Comparison of ENCODE assay signal across 38 cellular contexts in genomic region chr7:6123843-6124242, GRCh38.
"Had no signal": no experiment of that assay in that cellular context is flagged by ENCODE, and none has a peak within 500 bp of the region (broad histone marks: within the 10 kb centered on the region; RNA-seq: fewer than 3 reads in every experiment).

No MANE protein-coding gene starts in this region.

- H3K4me3 ChIP-seq: adrenal gland, ascending aorta, body of pancreas, breast epithelium, cardiac muscle cell had no signal

- H3K36me3 ChIP-seq: breast epithelium had no signal

- H3K9me3 Mint-ChIP-seq: activated T-helper 17 cell treated with anti-CD3 and anti-CD28 coated beads, Interleukin-2, amount 50 U/mL, for 72 hours had no signal

- H3K9me3 ChIP-seq: body of pancreas had no signal

- H3K27me3 ChIP-seq: adrenal gland, ascending aorta, body of pancreas, brain microvascular endothelial cell, breast epithelium, cardiac muscle cell had no signal

- H3K4me1 Mint-ChIP-seq: activated naive CD4-positive, alpha-beta T cell treated with anti-CD3 and anti-CD28 coated beads, Interleukin-2, amount 10 ng/mL, durations not matched to agents 7 days and 5 days; activated naive CD8-positive, alpha-beta T cell treated with anti-CD3 and anti-CD28 coated beads, Interleukin-2, amount 10 ng/mL, durations not matched to agents 7 days and 5 days; activated naive CD8-positive, alpha-beta T cell treated with anti-CD3 and anti-CD28 coated beads, Interleukin-2, amount 50 U/mL, for 24 hours; activated T-helper 17 cell treated with anti-CD3 and anti-CD28 coated beads, Interleukin-2, amount 50 U/mL, for 72 hours; brain had no signal

- H3K27ac ChIP-seq: adrenal gland, ascending aorta, body of pancreas, brain microvascular endothelial cell, breast epithelium, cardiac muscle cell had no signal

- H3K4me1 ChIP-seq: ascending aorta, body of pancreas, breast epithelium had no signal

- H3K27me3 Mint-ChIP-seq: activated naive CD4-positive, alpha-beta T cell treated with anti-CD3 and anti-CD28 coated beads, Interleukin-2, amount 10 ng/mL, durations not matched to agents 7 days and 5 days; activated naive CD4-positive, alpha-beta T cell treated with anti-CD3 and anti-CD28 coated beads, Interleukin-2, amount 50 U/mL, for 24 hours; activated naive CD8-positive, alpha-beta T cell; activated naive CD8-positive, alpha-beta T cell treated with anti-CD3 and anti-CD28 coated beads for 36 hours; activated naive CD8-positive, alpha-beta T cell treated with anti-CD3 and anti-CD28 coated beads, Interleukin-2, amount 10 ng/mL, durations not matched to agents 7 days and 5 days; activated naive CD8-positive, alpha-beta T cell treated with anti-CD3 and anti-CD28 coated beads, Interleukin-2, amount 50 U/mL, for 24 hours; activated T-cell treated with anti-CD3 and anti-CD28 coated beads, Interleukin-2, amount 50 U/mL, for 24 hours; activated T-helper 17 cell treated with anti-CD3 and anti-CD28 coated beads, Interleukin-2, amount 50 U/mL, for 72 hours; central memory CD8-positive, alpha-beta T cell had no signal

- H3K4me3 Mint-ChIP-seq: activated naive CD4-positive, alpha-beta T cell treated with anti-CD3 and anti-CD28 coated beads for 36 hours; activated naive CD4-positive, alpha-beta T cell treated with anti-CD3 and anti-CD28 coated beads, Interleukin-2, amount 10 ng/mL, durations not matched to agents 7 days and 5 days; activated naive CD4-positive, alpha-beta T cell treated with anti-CD3 and anti-CD28 coated beads, Interleukin-2, amount 50 U/mL, for 24 hours; activated naive CD8-positive, alpha-beta T cell; activated naive CD8-positive, alpha-beta T cell treated with anti-CD3 and anti-CD28 coated beads for 36 hours; activated naive CD8-positive, alpha-beta T cell treated with anti-CD3 and anti-CD28 coated beads, Interleukin-2, amount 10 ng/mL, durations not matched to agents 7 days and 5 days; activated naive CD8-positive, alpha-beta T cell treated with anti-CD3 and anti-CD28 coated beads, Interleukin-2, amount 50 U/mL, for 24 hours; activated T-cell treated with anti-CD3 and anti-CD28 coated beads, Interleukin-2, amount 50 U/mL, for 24 hours; activated T-cell treated with anti-CD3 and anti-CD28 coated beads, Interleukin-2, amount 50 U/mL, for 4 hours; activated T-cell treated with anti-CD3 and anti-CD28 coated beads, Interleukin-2, amount 50 U/mL, for 72 hours; activated T-helper 1 cell treated with anti-CD3 and anti-CD28 coated beads, Interleukin-12 subunit alpha, Interleukin-12 subunit beta, Interleukin-2, Interleukin-4 antibody, amounts not matched to agents 30 ng/mL and 10 ng/mL and 1 ng/mL, durations not matched to agents 14 hours and 24 hours and 36 hours; activated T-helper 17 cell treated with anti-CD3 and anti-CD28 coated beads, Interleukin-2, amount 50 U/mL, for 72 hours; brain; central memory CD8-positive, alpha-beta T cell had no signal

- H3K27ac Mint-ChIP-seq: activated naive CD4-positive, alpha-beta T cell treated with anti-CD3 and anti-CD28 coated beads for 36 hours; activated naive CD4-positive, alpha-beta T cell treated with anti-CD3 and anti-CD28 coated beads, Interleukin-2, amount 10 ng/mL, durations not matched to agents 7 days and 5 days; activated naive CD4-positive, alpha-beta T cell treated with anti-CD3 and anti-CD28 coated beads, Interleukin-2, amount 50 U/mL, for 24 hours; activated naive CD4-positive, alpha-beta T cell treated with anti-CD3 and anti-CD28 coated beads, Interleukin-2, amount 50 U/mL, for 72 hours; activated naive CD8-positive, alpha-beta T cell; activated naive CD8-positive, alpha-beta T cell treated with anti-CD3 and anti-CD28 coated beads for 36 hours; activated naive CD8-positive, alpha-beta T cell treated with anti-CD3 and anti-CD28 coated beads, Interleukin-2, amount 10 ng/mL, durations not matched to agents 7 days and 5 days; activated naive CD8-positive, alpha-beta T cell treated with anti-CD3 and anti-CD28 coated beads, Interleukin-2, amount 50 U/mL, for 24 hours; activated T-cell treated with anti-CD3 and anti-CD28 coated beads, Interleukin-2, amount 50 U/mL, for 24 hours; activated T-cell treated with anti-CD3 and anti-CD28 coated beads, Interleukin-2, amount 50 U/mL, for 72 hours; activated T-helper 1 cell treated with anti-CD3 and anti-CD28 coated beads, Interleukin-12 subunit alpha, Interleukin-12 subunit beta, Interleukin-2, Interleukin-4 antibody, amounts not matched to agents 30 ng/mL and 10 ng/mL and 1 ng/mL, durations not matched to agents 14 hours and 24 hours and 36 hours; activated T-helper 17 cell treated with anti-CD3 and anti-CD28 coated beads, Interleukin-2, amount 50 U/mL, for 72 hours; activated T-helper 2 cell treated with anti-CD3 and anti-CD28 coated beads, Interferon-gamma antibody, Interleukin-2, Interleukin-4, amounts not matched to agents 10 μg/mL and 5 μg/mL and 100 μg/mL, durations not matched to agents 14 hours and 24 hours and 36 hours; brain had no signal

- DNase-seq: activated effector memory CD4-positive, alpha-beta T cell treated with anti-CD3 and anti-CD28 coated beads, Interleukin-2, amount 50 U/mL, for 16 hours; activated effector memory CD4-positive, alpha-beta T cell treated with Interleukin-2 at 50 U/mL for 16 hours; activated gamma-delta T cell; activated gamma-delta T cell treated with Interleukin-2 at 50 U/mL for 16 hours; activated naive CD4-positive, alpha-beta T cell; activated naive CD4-positive, alpha-beta T cell treated with anti-CD3 and anti-CD28 coated beads for 36 hours; activated naive CD4-positive, alpha-beta T cell treated with anti-CD3 and anti-CD28 coated beads, Interleukin-2, amount 10 ng/mL, durations not matched to agents 7 days and 5 days; activated naive CD4-positive, alpha-beta T cell treated with anti-CD3 and anti-CD28 coated beads, Interleukin-2, amount 50 U/mL, for 16 hours; activated naive CD4-positive, alpha-beta T cell treated with Interleukin-2 at 50 U/mL for 16 hours; activated naive CD8-positive, alpha-beta T cell treated with anti-CD3 and anti-CD28 coated beads for 36 hours; activated naive CD8-positive, alpha-beta T cell treated with anti-CD3 and anti-CD28 coated beads, Interleukin-2, amount 10 ng/mL, durations not matched to agents 7 days and 5 days; activated naive CD8-positive, alpha-beta T cell treated with anti-CD3 and anti-CD28 coated beads, Interleukin-2, amount 50 U/mL, for 24 hours; activated T-cell treated with anti-CD3 and anti-CD28 coated beads for 4 hours; activated T-cell treated with anti-CD3 and anti-CD28 coated beads, Interleukin-2, amount 50 U/mL, for 1 hour; activated T-cell treated with anti-CD3 and anti-CD28 coated beads, Interleukin-2, amount 50 U/mL, for 24 hours; activated T-cell treated with anti-CD3 and anti-CD28 coated beads, Interleukin-2, amount 50 U/mL, for 4 hours; activated T-cell treated with anti-CD3 and anti-CD28 coated beads, Interleukin-2, amount 50 U/mL, for 48 hours; activated T-cell treated with anti-CD3 and anti-CD28 coated beads, Interleukin-2, amount 50 U/mL, for 72 hours; amniotic stem cell; amygdala; anterior cingulate cortex; aorta; body of pancreas; brain microvascular endothelial cell; central memory CD4-positive, alpha-beta T cell; cerebellar nuclear complex had no signal
